Comparison of ENCODE assay signal across 9 cellular contexts in genomic region chr1:169133801-169134558, GRCh38. TPM values are rescaled to one million over a fixed set of nuclear protein-coding genes. Genes with fewer than 3 reads are reported as not detected.
DNase-seq lines count a peak whose midpoint lies in the region; ATAC-seq and TF ChIP-seq lines count a peak whose summit lies in the region.
"Had no signal": no experiment of that assay in that cellular context is flagged by ENCODE, and none has a peak within 500 bp of the region (broad histone marks: within the 10 kb centered on the region; RNA-seq: fewer than 3 reads in every experiment).

No MANE protein-coding gene starts in this region.

- TF ChIP-seq POLR2A in gastroesophageal sphincter (IDR thresholded peaks at IDR 0.05) (no peak), sigmoid colon (IDR thresholded peaks at IDR 0.05) (no peak)

- DNase-seq in SK-MEL-5 (ENCODE audit: low read depth, low spot score) (peak; percentile 22), sigmoid colon (no peak), HPDE6-E6E7 (ENCODE audit: extremely low spot score) (no peak), DMS114 treated with DMSO at 0.1 percent for 48 hours (lab: John Stamatoyannopoulos, UW; ENCODE audit: unreplicated experiment) (no peak)
- DNase-seq: cerebellar nuclear complex had no signal

- H3K36me3 ChIP-seq in gastroesophageal sphincter (peaks cover 0 to 10% of the 10 kb centered on the region in 2 donors), sigmoid colon (peaks cover 0 to 31% (median 13%) of the 10 kb centered on the region in 4 donors)

- intact Hi-C loops in sigmoid colon (cut with DNase I) = no loop called here

- in situ Hi-C loops in SK-MEL-5 (cut with HindIII; ENCODE audit: low pct_unique_long_range_greater_than_20kb, low sequenced_read_pairs) = no loop called here

- no peak for TF ChIP-seq EP300 in gastroesophageal sphincter (IDR thresholded peaks at IDR 0.05)
- no peak for TF ChIP-seq EP300 in sigmoid colon (IDR thresholded peaks at IDR 0.05)

- H3K9me3 ChIP-seq in gastroesophageal sphincter (no peaks in the 10 kb centered on the region), sigmoid colon (no peaks in the 10 kb centered on the region)

- no peaks in the 10 kb centered on the region for H3K27me3 ChIP-seq in gastroesophageal sphincter
- H3K27me3 ChIP-seq in sigmoid colon = no peaks in the 10 kb centered on the region

- H3K4me3 ChIP-seq in gastroesophageal sphincter = no peak overlapping the region
- no peak overlapping the region for H3K4me3 ChIP-seq in sigmoid colon

- 49 to 79% methylated on average over 3 of the region's 3 CpGs for WGBS in gastroesophageal sphincter (ENCODE audit: low coverage in 1 of 2), 2 donors
- 60 to 81% methylated on average over 3 of the region's 3 CpGs for WGBS in sigmoid colon, 2 donors

- peak overlapping the region in 3 of 4 donors; percentile 20 to 43 (median 38) for H3K27ac ChIP-seq in gastroesophageal sphincter
- peak overlapping the region in 3 of 4 donors; percentile 22 to 36 (median 31) for H3K27ac ChIP-seq in sigmoid colon

- peaks cover 0 to 46% (median 8%) of the 10 kb centered on the region in 3 donors for H3K4me1 ChIP-seq in gastroesophageal sphincter
- peaks cover 0 to 35% (median 17%) of the 10 kb centered on the region in 4 donors for H3K4me1 ChIP-seq in sigmoid colon

- TF ChIP-seq CTCF in GM12873 (IDR thresholded peaks at IDR 0.05; ENCODE audit: insufficient read depth, low read depth, low read length, missing control alignments) (peak; percentile 19), gastroesophageal sphincter (IDR thresholded peaks at IDR 0.05) (peak in 3 of 4 experiments; percentile 3 to 55 (median 24)), sigmoid colon (IDR thresholded peaks at IDR 0.05) (peak in 1 of 4 experiments; percentile 10)

- ATAC-seq in gastroesophageal sphincter (no peak), HG03280 (IDR thresholded peaks at IDR 0.05; ENCODE audit: unreplicated experiment) (no peak)
- ATAC-seq: sciatic nerve had no signal

RNA-seq across cellular contexts. Expression of gene ATP1B1, which starts 27.5 kb away (rescaled TPM):
- total RNA-seq in SK-MEL-5 (2014; rRNA removed; shearing (Covaris generic)) = 2.6 and 4.1 TPM in 2 replicates
- 8.4 and 9.4 TPM in 2 replicates for polyA plus RNA-seq in SK-MEL-5 (2015; cell fraction: cytosol; rRNA removed)
- polyA plus RNA-seq in SK-MEL-5 (2015; cell fraction: nucleus; rRNA removed) = 1.9 and 2.2 TPM in 2 replicates
- total RNA-seq in gastroesophageal sphincter (100 to 1,000 TPM in 2 of 4 donors, 10 to 100 TPM in 2; 94.8 to 137 (median 103) TPM), sigmoid colon (100 to 1,000 TPM in 3 of 4 donors, 10 to 100 TPM in 1; 92.4 to 118 (median 109) TPM)
- 100 to 1,000 TPM in 1 of 3 donors, 10 to 100 TPM in 2; 54.7 to 259 (median 79.1) TPM for polyA plus RNA-seq in sigmoid colon

Comparison
In these comparisons a context has a peak if more than half of its experiments do, and no peak if none do; other contexts are left out.
1. RNA of gene ATP1B1, which starts 27.5 kb away (total RNA-seq): 92.4 to 118 TPM in sigmoid colon and 94.8 to 137 TPM in gastroesophageal sphincter; 2.6 to 4.1 TPM in SK-MEL-5; every median in the first group is over 10 times any median in the second.